In genomic region chr4:122636697-122637096, GRCh38 we compare ENCODE assay signal across 17 cellular contexts. TPM values are rescaled to one million over a fixed set of nuclear protein-coding genes. Genes with fewer than 3 reads are reported as not detected.
DNase-seq lines count a peak whose midpoint lies in the region; ATAC-seq and TF ChIP-seq lines count a peak whose summit lies in the region.
"Had no signal": no experiment of that assay in that cellular context is flagged by ENCODE, and none has a peak within 500 bp of the region (broad histone marks: within the 10 kb centered on the region; RNA-seq: fewer than 3 reads in every experiment).

No MANE protein-coding gene starts in this region.

- TF ChIP-seq POLR2A in GM18505 (IDR thresholded peaks at IDR 0.05; ENCODE audit: borderline replicate concordance, extremely low read depth, insufficient read depth, insufficient read length) = no peak

- intact Hi-C loops in naive thymus-derived CD4-positive, alpha-beta T cell (cut with micrococcal nuclease) = no loop called here

- no peaks in the 10 kb centered on the region for H3K36me3 ChIP-seq in naive thymus-derived CD4-positive, alpha-beta T cell (ENCODE audit: control insufficient read depth in 2 of 3, insufficient read depth in 3 of 3, low read length in 3 of 3)

- no peak for TF ChIP-seq CTCF in glutamatergic neuron (IDR thresholded peaks at IDR 0.05; ENCODE audit: partially characterized antibody, unreplicated experiment)

- H3K27me3 ChIP-seq in naive thymus-derived CD4-positive, alpha-beta T cell (ENCODE audit: control insufficient read depth in 2 of 2, insufficient read depth in 2 of 2, low read length in 2 of 2) = no peaks in the 10 kb centered on the region

- no peak overlapping the region for H3K4me3 ChIP-seq in naive thymus-derived CD4-positive, alpha-beta T cell (ENCODE audit: low read length)

- ATAC-seq in GM18505 (IDR thresholded peaks at IDR 0.05; ENCODE audit: unreplicated experiment) (peak; percentile 52), GM21390 (IDR thresholded peaks at IDR 0.05; ENCODE audit: unreplicated experiment) (peak; percentile 36), HG03520 (IDR thresholded peaks at IDR 0.05; ENCODE audit: unreplicated experiment) (peak; percentile 60)
- no peak for ATAC-seq in naive thymus-derived CD4-positive, alpha-beta T cell
- ATAC-seq: left cardiac atrium; natural killer cell treated with Interleukin-12 subunit alpha and Interleukin-12 subunit beta and Interleukin-15 and Interleukin-18, amount 100 ng/mL, for 72 hours; right cardiac atrium had no signal

- no peaks in the 10 kb centered on the region for H3K36me3 Mint-ChIP-seq in glutamatergic neuron (ENCODE audit: unreplicated experiment)
- peaks cover 0 to 6% (median 0%) of the 10 kb centered on the region in 5 donors for H3K36me3 Mint-ChIP-seq in naive thymus-derived CD4-positive, alpha-beta T cell

- POLR2A ChIA-PET in HEK293T (lab: Yijun Ruan, JAX) = no interaction called here
- POLR2A ChIA-PET in naive thymus-derived CD4-positive, alpha-beta T cell (lab: Charles Lee) = no interaction called here

- peak; percentile 23 for DNase-seq in UCSD-AML1 (lab: John Stamatoyannopoulos, UW; ENCODE audit: unreplicated experiment)
- no peak for DNase-seq in glutamatergic neuron
- DNase-seq in HEK293T (ENCODE audit: extremely low spot score) = no peak
- DNase-seq in naive thymus-derived CD4-positive, alpha-beta T cell = no peak
- DNase-seq in hippocampal formation (lab: John Stamatoyannopoulos, UW) = no peak
- DNase-seq: activated CD4-positive, CD25-positive, alpha-beta regulatory T cell treated with anti-CD3 and anti-CD28 coated beads, Interleukin-2, amount 50 U/mL, for 72 hours; left cardiac atrium; NCI-H345; right cardiac atrium had no signal

- no peak overlapping the region for H3K27ac ChIP-seq in naive thymus-derived CD4-positive, alpha-beta T cell (ENCODE audit: low read depth, low read length)
- H3K27ac ChIP-seq: C4-2B had no signal

- no peaks in the 10 kb centered on the region for H3K9me3 ChIP-seq in naive thymus-derived CD4-positive, alpha-beta T cell (ENCODE audit: control insufficient read depth in 2 of 3, low read length in 3 of 3)

- no peaks in the 10 kb centered on the region for H3K4me1 Mint-ChIP-seq in glutamatergic neuron (ENCODE audit: low read depth, unreplicated experiment)
- peaks cover 0 to 26% (median 4%) of the 10 kb centered on the region in 7 donors for H3K4me1 Mint-ChIP-seq in naive thymus-derived CD4-positive, alpha-beta T cell

- no peaks in the 10 kb centered on the region for H3K27me3 Mint-ChIP-seq in glutamatergic neuron (ENCODE audit: unreplicated experiment)
- peaks cover 0 to 5% (median 0%) of the 10 kb centered on the region in 5 donors for H3K27me3 Mint-ChIP-seq in naive thymus-derived CD4-positive, alpha-beta T cell

- no peak overlapping the region for H3K27ac Mint-ChIP-seq in glutamatergic neuron (ENCODE audit: unreplicated experiment)
- no peak overlapping the region for H3K27ac Mint-ChIP-seq in naive thymus-derived CD4-positive, alpha-beta T cell
- H3K27ac Mint-ChIP-seq: activated T-helper 1 cell treated with anti-CD3 and anti-CD28 coated beads, Interleukin-12 subunit alpha, Interleukin-12 subunit beta, Interleukin-2, Interleukin-4 antibody, amounts not matched to agents 30 ng/mL and 10 ng/mL and 1 ng/mL, durations not matched to agents 14 hours and 24 hours and 36 hours; natural killer cell treated with Interleukin-12 subunit alpha and Interleukin-12 subunit beta and Interleukin-15 and Interleukin-18, amount 100 ng/mL, for 72 hours had no signal

- H3K4me3 Mint-ChIP-seq in glutamatergic neuron (ENCODE audit: unreplicated experiment) = no peak overlapping the region
- no peak overlapping the region for H3K4me3 Mint-ChIP-seq in naive thymus-derived CD4-positive, alpha-beta T cell
- H3K4me3 Mint-ChIP-seq: activated T-helper 1 cell treated with anti-CD3 and anti-CD28 coated beads, Interleukin-12 subunit alpha, Interleukin-12 subunit beta, Interleukin-2, Interleukin-4 antibody, amounts not matched to agents 30 ng/mL and 10 ng/mL and 1 ng/mL, durations not matched to agents 14 hours and 24 hours and 36 hours; natural killer cell treated with Interleukin-12 subunit alpha and Interleukin-12 subunit beta and Interleukin-15 and Interleukin-18, amount 100 ng/mL, for 72 hours had no signal

- CTCF ChIA-PET in HEK293T (lab: Yijun Ruan, JAX) = no interaction called here
- CTCF ChIA-PET in naive thymus-derived CD4-positive, alpha-beta T cell (lab: Charles Lee) = no interaction called here

- H3K4me1 ChIP-seq in naive thymus-derived CD4-positive, alpha-beta T cell (ENCODE audit: control insufficient read depth in 2 of 2, insufficient read depth in 2 of 2, low read length in 2 of 2) = peaks cover 0 to 6% of the 10 kb centered on the region in 2 donors

- no peaks in the 10 kb centered on the region for H3K9me3 Mint-ChIP-seq in glutamatergic neuron (ENCODE audit: unreplicated experiment)
- peaks cover 0 to 6% (median 0%) of the 10 kb centered on the region in 11 donors for H3K9me3 Mint-ChIP-seq in naive thymus-derived CD4-positive, alpha-beta T cell

TF ChIP-seq in HEK293T, 16 proteins besides CTCF, POLR2A, EP300 and RAD21:
- TF ChIP-seq PKNOX1 (IDR thresholded peaks at IDR 0.05) (no peak), FOXM1 (IDR thresholded peaks at IDR 0.05; ENCODE audit: borderline replicate concordance) (no peak), BHLHE40 (IDR thresholded peaks at IDR 0.05; ENCODE audit: borderline replicate concordance) (no peak), L3MBTL2 (conservative IDR thresholded peaks at IDR 0.05) (no peak), SP1 (IDR thresholded peaks at IDR 0.05) (no peak), ELF4 (IDR thresholded peaks at IDR 0.05) (no peak), CTBP1 (IDR thresholded peaks at IDR 0.05; ENCODE audit: borderline replicate concordance) (no peak), HDGF (IDR thresholded peaks at IDR 0.05; ENCODE audit: borderline replicate concordance) (no peak), ARNT (IDR thresholded peaks at IDR 0.05) (no peak), SUZ12 (IDR thresholded peaks at IDR 0.05) (no peak)

RNA-seq across cellular contexts. Expression of gene IL21, which starts 15.8 kb away (rescaled TPM):
- total RNA-seq in glutamatergic neuron (ENCODE audit: unreplicated experiment) = not detected
- total RNA-seq in naive thymus-derived CD4-positive, alpha-beta T cell = 1 to 10 TPM in 1 of 5 experiments, not detected in 4; 7.3 TPM
- not detected for polyA plus RNA-seq in naive thymus-derived CD4-positive, alpha-beta T cell
- total RNA-seq: G401, glomerular endothelial cell, left cardiac atrium, right cardiac atrium had no signal
- polyA plus RNA-seq: right cardiac atrium had no signal
